In genomic region chr20:38747495-38748096, GRCh38 we compare ENCODE assay signal across 8 cellular contexts. TPM values are rescaled to one million over a fixed set of nuclear protein-coding genes. Genes with fewer than 3 reads are reported as not detected.
DNase-seq lines count a peak whose midpoint lies in the region; ATAC-seq and TF ChIP-seq lines count a peak whose summit lies in the region.

No MANE protein-coding gene starts in this region.

- H3K4me3 ChIP-seq in CD8-positive, alpha-beta T cell (ENCODE audit: low read depth, low read length), result peak overlapping the region; percentile 86
- H3K4me3 ChIP-seq in Jurkat, Clone E6-1 (ENCODE audit: low read length), result peak overlapping the region; percentile 34
- peak overlapping the region; percentile 71 for H3K4me3 ChIP-seq in colonic mucosa
- H3K4me3 ChIP-seq in neural progenitor cell, result peak overlapping the region; percentile 89

- peak overlapping the region; percentile 66 for H3K27ac Mint-ChIP-seq in CD8-positive, alpha-beta T cell
- H3K27ac Mint-ChIP-seq in neural progenitor cell, result no peak overlapping the region

- peaks cover 13% of the 10 kb centered on the region for H3K79me2 ChIP-seq in neural progenitor cell (ENCODE audit: low read depth)

- peaks cover 16% of the 10 kb centered on the region for H4K20me1 ChIP-seq in neural progenitor cell (ENCODE audit: low read depth)

- peak overlapping the region; percentile 98 for H3K4me3 Mint-ChIP-seq in CD8-positive, alpha-beta T cell
- peak overlapping the region; percentile 97 for H3K4me3 Mint-ChIP-seq in neural progenitor cell

- no peak overlapping the region for H3K9ac ChIP-seq in colonic mucosa (ENCODE audit: low read depth in 2 of 2, low read length in 2 of 2)
- H3K9ac ChIP-seq in neural progenitor cell, result no peak overlapping the region

- H3K4me1 Mint-ChIP-seq in CD8-positive, alpha-beta T cell (ENCODE audit: low read depth), result peaks cover 23% of the 10 kb centered on the region
- peaks cover 17% of the 10 kb centered on the region for H3K4me1 Mint-ChIP-seq in neural progenitor cell

- peaks cover 8% of the 10 kb centered on the region for H3F3A ChIP-seq in neural progenitor cell (ENCODE audit: low read depth)

- H3K4me1 ChIP-seq in CD8-positive, alpha-beta T cell (ENCODE audit: insufficient read depth, low read length), result peaks cover 16% of the 10 kb centered on the region
- peaks cover 7% of the 10 kb centered on the region for H3K4me1 ChIP-seq in colonic mucosa
- H3K4me1 ChIP-seq in neural progenitor cell, result no peaks in the 10 kb centered on the region

- H3K36me3 ChIP-seq in CD8-positive, alpha-beta T cell (ENCODE audit: insufficient read depth, low read length), result peaks cover 7% of the 10 kb centered on the region
- H3K36me3 ChIP-seq in colonic mucosa (no peaks in the 10 kb centered on the region), neural progenitor cell (peaks cover 4% of the 10 kb centered on the region)

- CTCF ChIA-PET in CD8-positive, alpha-beta T cell (lab: Charles Lee), result interaction anchor here (0.7 to 2.3 kb wide), 6 partner anchors 17 to 173 kb away, joined by 3 to 6 read pairs (median 4); no protein-coding TSS in a partner anchor

- peaks cover 9% of the 10 kb centered on the region for H3K27me3 Mint-ChIP-seq in CD8-positive, alpha-beta T cell (ENCODE audit: low read depth)
- H3K27me3 Mint-ChIP-seq in neural progenitor cell (ENCODE audit: insufficient read depth, low read depth), result peaks cover 13% of the 10 kb centered on the region

- H3K9me3 ChIP-seq in CD8-positive, alpha-beta T cell (ENCODE audit: low read length), result no peaks in the 10 kb centered on the region
- H3K9me3 ChIP-seq in colonic mucosa, result no peaks in the 10 kb centered on the region
- H3K9me3 ChIP-seq in neural progenitor cell (ENCODE audit: low read depth), result no peaks in the 10 kb centered on the region

- no peaks in the 10 kb centered on the region for H3K27me3 ChIP-seq in CD8-positive, alpha-beta T cell (ENCODE audit: insufficient read depth, low read length)
- H3K27me3 ChIP-seq in colonic mucosa (no peaks in the 10 kb centered on the region), neural progenitor cell (peaks cover 35% of the 10 kb centered on the region)

- intact Hi-C loops in CD8-positive, alpha-beta T cell (cut with DNase I, micrococcal nuclease), result loop anchor here (1.0 to 5.0 kb wide), 8 partner anchors 16 to 300 kb away; partner anchors contain the start of genes PPP1R16B (in 2 of the 2), DHX35 (in 1 of the 2), FAM83D (in 1 of the 2) and RALGAPB (in 1 of the 2)
- intact Hi-C loops in colonic mucosa (cut with DNase I), result no loop called here

- H2AFZ ChIP-seq in neural progenitor cell (replicated peaks), result peak overlapping the region; percentile 93

- no peak for TF ChIP-seq CTCF in CD8-positive, alpha-beta T cell (IDR thresholded peaks at IDR 0.05)
- TF ChIP-seq CTCF in colonic mucosa (IDR thresholded peaks at IDR 0.05) (no peak), neural progenitor cell (IDR thresholded peaks at IDR 0.05) (no peak)

- no peaks in the 10 kb centered on the region for H3K9me3 Mint-ChIP-seq in CD8-positive, alpha-beta T cell
- H3K9me3 Mint-ChIP-seq in neural progenitor cell, result no peaks in the 10 kb centered on the region

- peak overlapping the region; percentile 81 for H3K27ac ChIP-seq in CD8-positive, alpha-beta T cell (ENCODE audit: low read depth, low read length)
- H3K27ac ChIP-seq in colonic mucosa, result peak overlapping the region; percentile 67
- H3K27ac ChIP-seq in neural progenitor cell, result no peak overlapping the region

- H3K4me2 ChIP-seq in neural progenitor cell, result peak overlapping the region; percentile 59

- ATAC-seq in CD8-positive, alpha-beta T cell, result no peak
- no peak for ATAC-seq in GM18868 (IDR thresholded peaks at IDR 0.05; ENCODE audit: unreplicated experiment)
- ATAC-seq in GM21576 (IDR thresholded peaks at IDR 0.05; ENCODE audit: unreplicated experiment), result no peak

- no peak for DNase-seq in CD8-positive, alpha-beta T cell
- no peak for DNase-seq in Jurkat, Clone E6-1 (ENCODE audit: low read depth, low spot score)
- DNase-seq in colonic mucosa (peak; percentile 25), neural progenitor cell (ENCODE audit: low spot score) (no peak), GDM1 (lab: John Stamatoyannopoulos, UW) (no peak), activated gamma-delta T cell (lab: John Stamatoyannopoulos, UW) (no peak)

- POLR2A ChIA-PET in CD8-positive, alpha-beta T cell (lab: Charles Lee), result interaction anchor here (0.8 to 2.5 kb wide), 4 partner anchors 18 to 215 kb away, joined by 3 to 7 read pairs (median 6); partner anchors contain the start of genes DHX35 and PPP1R16B

- H3K36me3 Mint-ChIP-seq in CD8-positive, alpha-beta T cell, result peaks cover 22% of the 10 kb centered on the region
- H3K36me3 Mint-ChIP-seq in neural progenitor cell, result no peaks in the 10 kb centered on the region

RNA-seq across cellular contexts. Expression of gene ACTR5, which starts 0.7 kb away (rescaled TPM):
- total RNA-seq in CD8-positive, alpha-beta T cell, result 10 to 100 TPM; 15.7 to 18.2 TPM
- 10.9 TPM for polyA plus RNA-seq in Jurkat, Clone E6-1 (2012; ENCODE audit: insufficient read depth, insufficient read length)
- 1 to 10 TPM; 4.6 to 8.3 TPM for total RNA-seq in colonic mucosa
- 9.2 and 14.9 TPM in 2 replicates for total RNA-seq in neural progenitor cell (ENCODE audit: low replicate concordance)

RNA-seq across cellular contexts. Expression of gene SLC32A1, which starts 23.3 kb away (rescaled TPM):
- total RNA-seq in CD8-positive, alpha-beta T cell, result under 1 TPM in 1 of 2 experiments, not detected in 1; 0.16 TPM
- polyA plus RNA-seq in Jurkat, Clone E6-1 (2012; ENCODE audit: insufficient read depth, insufficient read length), result not detected
- total RNA-seq in colonic mucosa, result not detected
- 0.04 and 0.37 TPM in 2 replicates for total RNA-seq in neural progenitor cell (ENCODE audit: low replicate concordance)

RNA-seq across cellular contexts. Expression of gene PPP1R16B, which starts 57.9 kb away (rescaled TPM):
- total RNA-seq in CD8-positive, alpha-beta T cell, result 100 to 1,000 TPM; 128 to 129 TPM
- polyA plus RNA-seq in Jurkat, Clone E6-1 (2012; ENCODE audit: insufficient read depth, insufficient read length), result 20.2 TPM
- 1 to 10 TPM; 2.0 to 2.1 TPM for total RNA-seq in colonic mucosa
- total RNA-seq in neural progenitor cell (ENCODE audit: low replicate concordance), result 0.95 and 1.6 TPM in 2 replicates

Comparison
In these comparisons a context has a peak if more than half of its experiments do, and no peak if none do; other contexts are left out.
1. H3K4me3 ChIP-seq: peak in every context shown above with its lines; median percentile 89 in neural progenitor cell; 86 in CD8-positive, alpha-beta T cell; 71 in colonic mucosa; 34 in Jurkat, Clone E6-1.
2. RNA of gene PPP1R16B, which starts 57.9 kb away (total RNA-seq): 128 to 129 TPM in CD8-positive, alpha-beta T cell; 2.0 to 2.1 TPM in colonic mucosa and 0.95 to 1.6 TPM in neural progenitor cell; every median in the first group is over 10 times any median in the second.